Comparison of ENCODE assay signal across 17 cellular contexts in the genomic region with DNA sequence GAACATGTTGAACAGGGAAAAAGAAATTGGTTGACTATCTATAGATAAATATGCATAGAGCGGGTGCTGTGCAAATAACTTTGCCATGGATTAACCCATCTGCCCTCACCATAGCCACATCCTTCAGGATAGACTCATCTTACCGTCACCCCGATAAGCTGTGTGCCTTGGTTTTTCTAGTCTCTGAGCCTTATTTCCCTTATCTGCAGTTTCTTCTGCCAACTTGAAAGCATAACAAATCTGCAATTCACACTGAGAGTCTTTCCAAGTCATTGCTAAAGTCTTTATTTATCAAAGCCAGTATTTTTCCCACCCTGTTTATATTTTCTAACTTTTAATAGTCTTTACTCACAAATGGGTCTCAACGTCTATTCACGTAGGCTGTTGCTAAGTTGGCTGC.
DNase-seq lines count a peak whose midpoint lies in the region; ATAC-seq and TF ChIP-seq lines count a peak whose summit lies in the region.
"Had no signal": no experiment of that assay in that cellular context is flagged by ENCODE, and none has a peak within 500 bp of the region (broad histone marks: within the 10 kb centered on the region; RNA-seq: fewer than 3 reads in every experiment).

No MANE protein-coding gene starts in this region.

- H3K27ac ChIP-seq in ACC112 (ENCODE audit: low read depth, low read length), result peak overlapping the region; percentile 14; the same call in 1 of the 2 replicates
- H3K27ac ChIP-seq: BLaER1 treated with 17β-estradiol and CSF1 and Interleukin-3, amounts not matched to agents 10 nM and 100 nM; GM23248 had no signal

- no peak for ATAC-seq in HG03439 (IDR thresholded peaks at IDR 0.05; ENCODE audit: unreplicated experiment)
- ATAC-seq in stimulated activated naive CD8-positive, alpha-beta T cell treated with anti-CD3 and anti-CD28 coated beads, Interleukin-15, Interleukin-2, amounts not matched to agents 100 U/mL and 50 U/mL, for 24 hours, result no peak
- ATAC-seq: CD8-positive, alpha-beta T cell; HCT116 had no signal

- H3K27me3 Mint-ChIP-seq in HFFc6 (ENCODE audit: insufficient read depth), result no peaks in the 10 kb centered on the region; the same call in 1 of the 2 replicates
- H3K27me3 Mint-ChIP-seq: B cell had no signal

- H2AFZ ChIP-seq in ACC112 (ENCODE audit: low read length, unreplicated experiment), result no peak overlapping the region
- H2AFZ ChIP-seq: GM23248 had no signal

- DNase-seq in HFFc6 (peak; percentile 18), amniotic epithelial cell (ENCODE audit: low read depth) (peak; percentile 51), fibroblast of villous mesenchyme (ENCODE audit: low read depth) (peak; percentile 96), DMS79 (lab: John Stamatoyannopoulos, UW) (no peak), NCI-H526 treated with DMSO at 0.1 percent for 48 hours (lab: John Stamatoyannopoulos, UW) (no peak)
- no peak for DNase-seq in stimulated activated naive CD8-positive, alpha-beta T cell treated with anti-CD3 and anti-CD28 coated beads, Interleukin-15, Interleukin-2, amounts not matched to agents 100 U/mL and 50 U/mL, for 24 hours
- DNase-seq: 8988T; Calu3; CD8-positive, alpha-beta T cell; DND-41; GM23248; H7 had no signal

- H3K4me1 ChIP-seq in ACC112 (ENCODE audit: control insufficient read depth, insufficient read depth, low read length, unreplicated experiment), result peaks cover 4% of the 10 kb centered on the region

- TF ChIP-seq CTCF in HFFc6 (IDR thresholded peaks at IDR 0.05) (no peak), fibroblast of villous mesenchyme (IDR thresholded peaks at IDR 0.05; ENCODE audit: insufficient read depth, low read depth, low read length) (no peak)

- peak overlapping the region; percentile 18; the same call in 1 of the 2 replicates for H3K4me3 Mint-ChIP-seq in HFFc6
- H3K4me3 Mint-ChIP-seq: B cell; CD8-positive, alpha-beta T cell had no signal

- peaks cover 59% of the 10 kb centered on the region for H3K4me1 Mint-ChIP-seq in HFFc6 (ENCODE audit: low read depth)
- H3K4me1 Mint-ChIP-seq: B cell had no signal

- no peaks in the 10 kb centered on the region for H3K36me3 ChIP-seq in ACC112 (ENCODE audit: insufficient read depth, low read length)
- H3K36me3 ChIP-seq: BLaER1 treated with 17β-estradiol and CSF1 and Interleukin-3, amounts not matched to agents 10 nM and 100 nM had no signal

- peaks cover 7% of the 10 kb centered on the region; the same call in 1 of the 2 replicates for H3K36me3 Mint-ChIP-seq in HFFc6 (ENCODE audit: low read depth)

- peaks cover 6% of the 10 kb centered on the region for H3K9me3 Mint-ChIP-seq in HFFc6

- H3K27ac Mint-ChIP-seq in HFFc6, result peak overlapping the region; percentile 81
- H3K27ac Mint-ChIP-seq: B cell; CD8-positive, alpha-beta T cell had no signal

- no peaks in the 10 kb centered on the region for H3K27me3 ChIP-seq in ACC112 (ENCODE audit: insufficient read depth, low read length)
- H3K27me3 ChIP-seq: BLaER1 treated with 17β-estradiol and CSF1 and Interleukin-3, amounts not matched to agents 10 nM and 100 nM had no signal

- H3K79me2 ChIP-seq in ACC112 (ENCODE audit: control insufficient read depth, insufficient read depth, low read length, unreplicated experiment), result no peaks in the 10 kb centered on the region

- H3K4me3 ChIP-seq in ACC112 (ENCODE audit: low read depth, low read length), result no peak overlapping the region
- no peak overlapping the region for H3K4me3 ChIP-seq in fibroblast of villous mesenchyme (ENCODE audit: low read depth, low read length)
- H3K4me3 ChIP-seq: BLaER1 treated with 17β-estradiol and CSF1 and Interleukin-3, amounts not matched to agents 10 nM and 100 nM; GM23248 had no signal

Comparison
In these comparisons a context has a peak if more than half of its experiments do, and no peak if none do; other contexts are left out.
1. DNase-seq: peak in HFFc6 (single experiment), amniotic epithelial cell (single experiment) and fibroblast of villous mesenchyme (single experiment); none in DMS79 (single experiment), stimulated activated naive CD8-positive, alpha-beta T cell treated with anti-CD3 and anti-CD28 coated beads, Interleukin-15, Interleukin-2, amounts not matched to agents 100 U/mL and 50 U/mL, for 24 hours (single experiment) and NCI-H526 treated with DMSO at 0.1 percent for 48 hours (single experiment).